Comparison of ENCODE assay signal across 18 cellular contexts in the genomic region with DNA sequence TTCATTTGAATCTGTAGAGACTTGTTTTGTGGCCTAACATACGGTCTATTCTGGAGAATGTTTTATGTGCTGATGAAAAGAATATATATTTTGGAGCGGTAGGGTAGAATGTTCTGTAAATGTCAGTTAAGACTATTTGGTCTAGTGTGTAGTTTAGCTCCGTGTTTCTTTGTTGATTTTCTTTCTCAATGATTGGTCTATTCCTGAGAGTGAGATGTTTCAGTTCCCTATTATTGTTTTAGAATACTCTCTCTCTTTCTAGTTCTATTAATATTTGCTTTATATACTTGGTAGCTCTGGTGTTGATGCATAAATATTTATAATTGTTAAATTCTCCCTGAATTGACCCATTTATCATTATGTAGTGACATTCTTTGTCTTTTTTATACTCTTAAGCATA.
"Had no signal": no experiment of that assay in that cellular context is flagged by ENCODE, and none has a peak within 500 bp of the region (broad histone marks: within the 10 kb centered on the region; RNA-seq: fewer than 3 reads in every experiment).

No MANE protein-coding gene starts in this region.

- H3K36me3 ChIP-seq: brain microvascular endothelial cell, ovary, thyroid gland, uterus had no signal

- H3K27me3 Mint-ChIP-seq: activated naive CD8-positive, alpha-beta T cell treated with anti-CD3 and anti-CD28 coated beads, Interleukin-2, amount 10 ng/mL, durations not matched to agents 7 days and 5 days; naive thymus-derived CD4-positive, alpha-beta T cell had no signal

- H3K27me3 ChIP-seq: brain microvascular endothelial cell, ovary, thyroid gland, uterus had no signal

- H3K4me3 Mint-ChIP-seq: activated naive CD8-positive, alpha-beta T cell treated with anti-CD3 and anti-CD28 coated beads, Interleukin-2, amount 10 ng/mL, durations not matched to agents 7 days and 5 days; memory B cell; naive thymus-derived CD4-positive, alpha-beta T cell; stimulated activated effector memory CD8-positive, alpha-beta T cell treated with anti-CD3 and anti-CD28 coated beads, Interleukin-12 subunit alpha, Interleukin-12 subunit beta, amount 100 ng/mL, for 72 hours had no signal

- H3K27ac ChIP-seq: brain microvascular endothelial cell, ovary, thyroid gland, uterus had no signal

- H3K36me3 Mint-ChIP-seq: activated naive CD8-positive, alpha-beta T cell treated with anti-CD3 and anti-CD28 coated beads, Interleukin-2, amount 10 ng/mL, durations not matched to agents 7 days and 5 days; memory B cell; naive thymus-derived CD4-positive, alpha-beta T cell; stimulated activated effector memory CD8-positive, alpha-beta T cell treated with anti-CD3 and anti-CD28 coated beads, Interleukin-12 subunit alpha, Interleukin-12 subunit beta, amount 100 ng/mL, for 72 hours had no signal

- H3K4me3 ChIP-seq: mucosa of descending colon, ovary, thyroid gland, uterus had no signal

- ATAC-seq: activated CD4-positive, CD25-positive, alpha-beta regulatory T cell treated with anti-CD3 and anti-CD28 coated beads, Interleukin-2, amount 50 U/mL, for 24 hours; left ventricle myocardium superior; mucosa of descending colon; naive thymus-derived CD4-positive, alpha-beta T cell; stimulated activated effector memory CD8-positive, alpha-beta T cell treated with anti-CD3 and anti-CD28 coated beads, Interleukin-12 subunit alpha, Interleukin-12 subunit beta, amount 100 ng/mL, for 72 hours had no signal

- H3K4me1 Mint-ChIP-seq: activated naive CD8-positive, alpha-beta T cell treated with anti-CD3 and anti-CD28 coated beads, Interleukin-2, amount 10 ng/mL, durations not matched to agents 7 days and 5 days; memory B cell; naive thymus-derived CD4-positive, alpha-beta T cell; stimulated activated effector memory CD8-positive, alpha-beta T cell treated with anti-CD3 and anti-CD28 coated beads, Interleukin-12 subunit alpha, Interleukin-12 subunit beta, amount 100 ng/mL, for 72 hours had no signal

- H3K27ac Mint-ChIP-seq: activated naive CD8-positive, alpha-beta T cell treated with anti-CD3 and anti-CD28 coated beads, Interleukin-2, amount 10 ng/mL, durations not matched to agents 7 days and 5 days; memory B cell; naive thymus-derived CD4-positive, alpha-beta T cell; stimulated activated effector memory CD8-positive, alpha-beta T cell treated with anti-CD3 and anti-CD28 coated beads, Interleukin-12 subunit alpha, Interleukin-12 subunit beta, amount 100 ng/mL, for 72 hours had no signal

- H3K9me3 Mint-ChIP-seq: activated naive CD8-positive, alpha-beta T cell treated with anti-CD3 and anti-CD28 coated beads, Interleukin-2, amount 10 ng/mL, durations not matched to agents 7 days and 5 days had no signal

- H3K4me1 ChIP-seq: thyroid gland, uterus had no signal

- DNase-seq: activated CD4-positive, alpha-beta T cell treated with anti-CD3 and anti-CD28 coated beads, Interleukin-2, amount 50 U/mL, for 4 hours; activated naive CD4-positive, alpha-beta T cell; activated naive CD8-positive, alpha-beta T cell treated with anti-CD3 and anti-CD28 coated beads, Interleukin-2, amount 10 ng/mL, durations not matched to agents 7 days and 5 days; activated T-cell treated with anti-CD3 and anti-CD28 coated beads for 4 hours; brain microvascular endothelial cell; effector memory CD4-positive, alpha-beta T cell; foreskin fibroblast; hypothalamus; left ventricle myocardium superior; mucosa of descending colon; naive thymus-derived CD4-positive, alpha-beta T cell; ovary; stimulated activated CD4-positive, alpha-beta T cell treated with anti-CD3 and anti-CD28 coated beads, Interleukin-1b, Interleukin-23, amount 100 ng/mL, for 48 hours; thyroid gland; uterus had no signal
